ENCODE assay signal across 8 cellular contexts in the genomic region with DNA sequence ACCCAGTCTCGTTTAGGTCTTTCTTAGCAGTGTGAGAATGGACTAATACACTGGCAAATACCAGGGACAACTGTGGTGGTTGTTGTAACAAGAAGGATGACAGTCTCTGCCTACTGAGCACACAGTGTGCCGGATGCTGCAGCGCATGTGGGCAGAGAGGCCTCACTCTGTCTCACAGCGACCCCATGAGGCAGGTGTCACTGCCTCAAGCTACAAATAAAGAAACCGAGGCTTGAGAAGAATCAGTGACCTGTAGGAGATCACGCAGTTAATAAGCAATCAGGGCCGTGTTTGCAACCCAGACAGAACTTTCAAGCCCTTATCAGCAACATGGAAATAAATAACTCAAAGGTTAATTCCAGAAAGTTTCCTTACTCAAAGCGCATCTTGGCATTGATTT. TPM values are rescaled to one million over a fixed set of nuclear protein-coding genes. Genes with fewer than 3 reads are reported as not detected.
A peak's percentile ranks its signal among the peaks of the same experiment; 100 is the strongest.
DNase-seq lines count a peak whose midpoint lies in the region; ATAC-seq and TF ChIP-seq lines count a peak whose summit lies in the region.

No MANE protein-coding gene starts in this region.

- H3K4me1 Mint-ChIP-seq in MCF 10A (ENCODE audit: insufficient read depth, unreplicated experiment), result peaks cover 12% of the 10 kb centered on the region

- H3K27me3 Mint-ChIP-seq in MCF 10A (ENCODE audit: insufficient read depth, unreplicated experiment), result no peaks in the 10 kb centered on the region

- H3K4me3 ChIP-seq in NB4 (ENCODE audit: low read depth, low read length), result no peak overlapping the region
- H3K4me3 ChIP-seq in vagina, result no peak overlapping the region

- H3K36me3 ChIP-seq in vagina, result no peaks in the 10 kb centered on the region

- H3K36me3 Mint-ChIP-seq in MCF 10A (ENCODE audit: insufficient read depth, unreplicated experiment), result no peaks in the 10 kb centered on the region

- POLR2A ChIA-PET in MCF 10A (lab: Yijun Ruan, JAX), result interaction anchor here (0.6 kb wide), 1 partner anchor 336 kb away, joined by 3 read pairs; no protein-coding TSS in a partner anchor

- intact Hi-C loops in MCF 10A (cut with micrococcal nuclease) (loop anchor here (2.0 kb wide), 2 partner anchors 42 to 88 kb away; no protein-coding TSS in a partner anchor), left colon (cut with DNase I, micrococcal nuclease) (no loop called here), vagina (cut with DNase I) (loop anchor here (2.0 kb wide), 1 partner anchor 84 kb away; no protein-coding TSS in a partner anchor)

- H3K27ac Mint-ChIP-seq in MCF 10A (ENCODE audit: low read depth, unreplicated experiment), result no peak overlapping the region

- no peaks in the 10 kb centered on the region for H3K9me3 ChIP-seq in vagina

- H3K27ac ChIP-seq in vagina, result no peak overlapping the region

- H3K4me1 ChIP-seq in vagina, result peaks cover 17% of the 10 kb centered on the region

- CTCF ChIA-PET in MCF 10A (lab: Yijun Ruan, JAX), result interaction anchor here (0.6 to 0.7 kb wide), 2 partner anchors 90 to 410 kb away, joined by 3 to 5 read pairs; no protein-coding TSS in a partner anchor

- H3K4me3 Mint-ChIP-seq in MCF 10A (ENCODE audit: unreplicated experiment), result no peak overlapping the region

- no peaks in the 10 kb centered on the region for H3K9me3 Mint-ChIP-seq in MCF 10A (ENCODE audit: unreplicated experiment)

- no TSS peak for BruUV-seq in MCF 10A (replicated peaks; lab: Mats Ljungman, UMichigan)

- no peaks in the 10 kb centered on the region for H3K27me3 ChIP-seq in vagina

- TF ChIP-seq CTCF in NB4 (IDR thresholded peaks at IDR 0.05; ENCODE audit: low read depth, low read length), result peak; percentile 43
- peak; percentile 83 for TF ChIP-seq CTCF in MCF 10A (IDR thresholded peaks at IDR 0.05; ENCODE audit: unreplicated experiment)
- TF ChIP-seq CTCF in vagina (IDR thresholded peaks at IDR 0.05), result peak in 2 of 3 experiments; percentile 34 to 39

- no peak for TF ChIP-seq POLR2A in NB4 (IDR thresholded peaks at IDR 0.05; ENCODE audit: extremely low read depth, insufficient read length)
- no peak for TF ChIP-seq POLR2A in vagina (IDR thresholded peaks at IDR 0.05)

- ATAC-seq in left colon (peak; percentile 78), GM18870 (IDR thresholded peaks at IDR 0.05; ENCODE audit: unreplicated experiment) (no peak), HG02610 (IDR thresholded peaks at IDR 0.05; ENCODE audit: unreplicated experiment) (no peak)

- DNase-seq in ELR (ENCODE audit: low read depth), result peak; percentile 59
- DNase-seq in NB4 (ENCODE audit: low read depth), result peak; percentile 53
- peak; percentile 75 for DNase-seq in MCF 10A (ENCODE audit: unreplicated experiment)
- peak in 1 of 2 donors; percentile 63 for DNase-seq in left colon
- no peak for DNase-seq in vagina (ENCODE audit: extremely low spot score in 2 of 2)
- DNase-seq in NCI-H2227 treated with DMSO at 0.1 percent for 48 hours (lab: John Stamatoyannopoulos, UW), result no peak

RNA-seq across cellular contexts. Expression of gene GAS6, which starts 40.5 kb away (rescaled TPM):
- total RNA-seq in MCF 10A (2022) (58.9 and 92.3 TPM in 2 replicates), left colon (100 to 1,000 TPM; 125 to 185 TPM), vagina (215 TPM)

Comparison
In these comparisons a context has a peak if more than half of its experiments do, and no peak if none do; other contexts are left out.
1. DNase-seq: peak in ELR (single experiment), NB4 (single experiment) and MCF 10A (single experiment); none in vagina (0 of 2) and NCI-H2227 treated with DMSO at 0.1 percent for 48 hours (single experiment).
2. intact Hi-C loops: an anchor here in MCF 10A (2.0 kb wide) and vagina (2.0 kb wide); none called in left colon.
3. Peak in every context shown above with its lines, with median percentiles within 50 percentile points of each other: CTCF ChIP-seq.